ENCODE assay signal across 9 cellular contexts in genomic region chr7:128236924-128237586, GRCh38. TPM values are rescaled to one million over a fixed set of nuclear protein-coding genes. Genes with fewer than 3 reads are reported as not detected.
A peak's percentile ranks its signal among the peaks of the same experiment; 100 is the strongest.
DNase-seq lines count a peak whose midpoint lies in the region; ATAC-seq and TF ChIP-seq lines count a peak whose summit lies in the region.
"Had no signal": no experiment of that assay in that cellular context is flagged by ENCODE, and none has a peak within 500 bp of the region (broad histone marks: within the 10 kb centered on the region; RNA-seq: fewer than 3 reads in every experiment).

No MANE protein-coding gene starts in this region.

- intact Hi-C loops in mucosa of descending colon (cut with DNase I, micrococcal nuclease) = no loop called here

- no peaks in the 10 kb centered on the region for H4K20me1 ChIP-seq in Karpas-422 (ENCODE audit: insufficient read depth, low read depth, low read length)

- H3K9me3 Mint-ChIP-seq in activated naive CD8-positive, alpha-beta T cell treated with anti-CD3 and anti-CD28 coated beads, Interleukin-2, amount 50 U/mL, for 24 hours = peaks cover 4% of the 10 kb centered on the region

- no peaks in the 10 kb centered on the region for H3K36me3 Mint-ChIP-seq in activated naive CD8-positive, alpha-beta T cell treated with anti-CD3 and anti-CD28 coated beads, Interleukin-2, amount 50 U/mL, for 24 hours (ENCODE audit: low read depth)

- no peak overlapping the region for H3K27ac ChIP-seq in Karpas-422 (ENCODE audit: low read length)

- H3K27ac Mint-ChIP-seq in activated naive CD8-positive, alpha-beta T cell treated with anti-CD3 and anti-CD28 coated beads, Interleukin-2, amount 50 U/mL, for 24 hours = peak overlapping the region; percentile 16

- H3K9me2 ChIP-seq in Karpas-422 (replicated peaks; ENCODE audit: insufficient read depth, low read length) = no peaks in the 10 kb centered on the region

- peaks cover 11% of the 10 kb centered on the region for H3K4me1 Mint-ChIP-seq in activated naive CD8-positive, alpha-beta T cell treated with anti-CD3 and anti-CD28 coated beads, Interleukin-2, amount 50 U/mL, for 24 hours

- H3K79me2 ChIP-seq in Karpas-422 (ENCODE audit: low read length) = no peaks in the 10 kb centered on the region

- no peak overlapping the region for H3K9ac ChIP-seq in Karpas-422 (ENCODE audit: low read length)

- H3K4me3 ChIP-seq in mucosa of descending colon = no peak overlapping the region
- no peak overlapping the region for H3K4me3 ChIP-seq in Karpas-422 (ENCODE audit: low read length)

- no peaks in the 10 kb centered on the region for H3K36me3 ChIP-seq in mucosa of descending colon (ENCODE audit: low read depth)
- H3K36me3 ChIP-seq in Karpas-422 (ENCODE audit: insufficient read depth, low read length) = no peaks in the 10 kb centered on the region

- H3K4me3 Mint-ChIP-seq in activated naive CD8-positive, alpha-beta T cell treated with anti-CD3 and anti-CD28 coated beads, Interleukin-2, amount 50 U/mL, for 24 hours = no peak overlapping the region

- H2AFZ ChIP-seq in Karpas-422 (ENCODE audit: low read length) = no peak overlapping the region

- no peaks in the 10 kb centered on the region for H3K4me1 ChIP-seq in mucosa of descending colon (ENCODE audit: low read depth)
- peaks cover 8% of the 10 kb centered on the region for H3K4me1 ChIP-seq in Karpas-422 (ENCODE audit: low read length)

- H3K9me3 ChIP-seq in mucosa of descending colon = peaks cover 19% of the 10 kb centered on the region
- H3K9me3 ChIP-seq in Karpas-422 (ENCODE audit: low read length) = no peaks in the 10 kb centered on the region

- no peak overlapping the region for H3K4me2 ChIP-seq in Karpas-422 (ENCODE audit: low read depth, low read length, poor library complexity, severe bottlenecking)

- no peak for TF ChIP-seq CTCF in mucosa of descending colon (IDR thresholded peaks at IDR 0.05)

- DNase-seq in COLO668 (lab: John Stamatoyannopoulos, UW; ENCODE audit: unreplicated experiment) (peak; percentile 38), NCI-H1694 (lab: John Stamatoyannopoulos, UW) (peak; percentile 12), mucosa of descending colon (no peak), Karpas-422 (no peak), anterior cingulate cortex (lab: John Stamatoyannopoulos, UW) (no peak)
- peak; percentile 7 for DNase-seq in activated naive CD8-positive, alpha-beta T cell treated with anti-CD3 and anti-CD28 coated beads, Interleukin-2, amount 50 U/mL, for 24 hours
- DNase-seq in activated effector memory CD4-positive, alpha-beta T cell treated with Interleukin-2 at 50 U/mL for 16 hours = no peak

- ATAC-seq in GM21367 (IDR thresholded peaks at IDR 0.05; ENCODE audit: unreplicated experiment) (peak; percentile 71), mucosa of descending colon (peak; percentile 80)
- ATAC-seq in activated naive CD8-positive, alpha-beta T cell treated with anti-CD3 and anti-CD28 coated beads, Interleukin-2, amount 50 U/mL, for 24 hours = peak; percentile 78

- no peaks in the 10 kb centered on the region for H3K27me3 ChIP-seq in Karpas-422 (ENCODE audit: low read length)

- H3K27me3 Mint-ChIP-seq in activated naive CD8-positive, alpha-beta T cell treated with anti-CD3 and anti-CD28 coated beads, Interleukin-2, amount 50 U/mL, for 24 hours = peaks cover 12% of the 10 kb centered on the region

RNA-seq across cellular contexts. Expression of gene LEP, which starts 4.0 kb away (rescaled TPM):
- total RNA-seq in mucosa of descending colon = under 1 TPM in 2 of 3 donors, not detected in 1; 0.09 to 0.22 TPM
- total RNA-seq in Karpas-422 (2014; rRNA removed; shearing (Covaris generic); ENCODE audit: low replicate concordance) = not detected in 2 replicates
- total RNA-seq: kidney epithelial cell had no signal

Comparison
In these comparisons a context has a peak if more than half of its experiments do, and no peak if none do; other contexts are left out.
1. DNase-seq: peak in COLO668 (single experiment), NCI-H1694 (single experiment) and activated naive CD8-positive, alpha-beta T cell treated with anti-CD3 and anti-CD28 coated beads, Interleukin-2, amount 50 U/mL, for 24 hours (single experiment); none in mucosa of descending colon (0 of 3), Karpas-422 (single experiment), anterior cingulate cortex (0 of 58) and activated effector memory CD4-positive, alpha-beta T cell treated with Interleukin-2 at 50 U/mL for 16 hours (single experiment).
2. Peak in every context shown above with its lines, with median percentiles within 50 percentile points of each other: ATAC-seq.